10 cellular contexts compared by ENCODE assay signal in the genomic region with DNA sequence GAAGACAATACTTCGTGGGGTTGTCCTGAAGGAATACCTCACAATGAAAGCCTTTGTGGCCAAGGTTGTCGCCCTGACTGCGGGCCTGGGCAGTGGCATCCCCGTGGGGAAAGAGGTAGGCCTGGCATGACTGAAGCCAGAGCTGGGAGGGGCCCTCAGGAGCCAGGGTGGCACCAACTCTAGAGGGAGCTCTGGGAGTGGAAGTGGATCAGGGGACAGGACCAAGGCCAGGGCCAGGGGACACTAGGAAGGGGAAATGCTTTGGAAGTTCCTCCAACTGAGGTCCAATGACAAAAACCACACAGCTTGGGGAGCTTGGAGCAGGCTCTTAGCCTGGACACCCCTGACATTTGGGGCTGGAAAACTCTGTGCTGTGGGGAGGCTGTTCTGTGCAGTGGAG. TPM values are rescaled to one million over a fixed set of nuclear protein-coding genes. Genes with fewer than 3 reads are reported as not detected.
A peak's percentile ranks its signal among the peaks of the same experiment; 100 is the strongest.
DNase-seq lines count a peak whose midpoint lies in the region; ATAC-seq, FAIRE-seq and TF ChIP-seq lines count a peak whose summit lies in the region.
"Had no signal": no experiment of that assay in that cellular context is flagged by ENCODE, and none has a peak within 500 bp of the region (broad histone marks: within the 10 kb centered on the region; RNA-seq: fewer than 3 reads in every experiment).

No MANE protein-coding gene starts in this region.

- 73 to 85% (median 81%) methylated on average over 4 of the region's 4 CpGs for WGBS in stomach, 5 donors

- ATAC-seq in activated naive CD8-positive, alpha-beta T cell treated with anti-CD3 and anti-CD28 coated beads, Interleukin-2, amount 10 ng/mL, durations not matched to agents 7 days and 5 days (ENCODE audit: low read depth): peak; percentile 31
- no peak for ATAC-seq in GM19395 (IDR thresholded peaks at IDR 0.05; ENCODE audit: unreplicated experiment)
- ATAC-seq: body of pancreas had no signal

- peaks cover 9% of the 10 kb centered on the region for H3K4me1 Mint-ChIP-seq in activated naive CD8-positive, alpha-beta T cell treated with anti-CD3 and anti-CD28 coated beads, Interleukin-2, amount 10 ng/mL, durations not matched to agents 7 days and 5 days
- peaks cover 4% of the 10 kb centered on the region for H3K4me1 Mint-ChIP-seq in activated naive CD8-positive, alpha-beta T cell treated with anti-CD3 and anti-CD28 coated beads for 36 hours

- POLR2A ChIA-PET in activated naive CD8-positive, alpha-beta T cell treated with anti-CD3 and anti-CD28 coated beads, Interleukin-2, amount 10 ng/mL, durations not matched to agents 7 days and 5 days (lab: Charles Lee): no interaction called here

- no peak for DNase-seq in activated naive CD8-positive, alpha-beta T cell treated with anti-CD3 and anti-CD28 coated beads, Interleukin-2, amount 10 ng/mL, durations not matched to agents 7 days and 5 days
- no peak for DNase-seq in activated naive CD8-positive, alpha-beta T cell treated with anti-CD3 and anti-CD28 coated beads for 36 hours
- DNase-seq in epithelial cell of esophagus (ENCODE audit: low read depth): peak; percentile 33
- DNase-seq in stomach: peak; percentile 45
- DNase-seq in urothelium cell line (ENCODE audit: low spot score): no peak
- DNase-seq: activated CD4-positive, alpha-beta T cell treated with anti-CD3 and anti-CD28 coated beads, Interleukin-2, amount 50 U/mL, for 1 hour; ovary had no signal

- H3K27ac ChIP-seq in stomach: no peak overlapping the region
- H3K27ac ChIP-seq: body of pancreas, KMS-11, ovary had no signal

- H3K27ac Mint-ChIP-seq in activated naive CD8-positive, alpha-beta T cell treated with anti-CD3 and anti-CD28 coated beads, Interleukin-2, amount 10 ng/mL, durations not matched to agents 7 days and 5 days: peak overlapping the region; percentile 21
- no peak overlapping the region for H3K27ac Mint-ChIP-seq in activated naive CD8-positive, alpha-beta T cell treated with anti-CD3 and anti-CD28 coated beads for 36 hours

- TF ChIP-seq CTCF in epithelial cell of esophagus (IDR thresholded peaks at IDR 0.05; ENCODE audit: insufficient read depth, low read depth, low read length, missing control alignments) (peak; percentile 30), stomach (IDR thresholded peaks at IDR 0.05) (peak in 1 of 7 experiments; percentile 15)

- no peak overlapping the region for H3K4me3 Mint-ChIP-seq in activated naive CD8-positive, alpha-beta T cell treated with anti-CD3 and anti-CD28 coated beads, Interleukin-2, amount 10 ng/mL, durations not matched to agents 7 days and 5 days
- no peak overlapping the region for H3K4me3 Mint-ChIP-seq in activated naive CD8-positive, alpha-beta T cell treated with anti-CD3 and anti-CD28 coated beads for 36 hours

- TF ChIP-seq POLR2A in stomach (IDR thresholded peaks at IDR 0.05): no peak

- no peaks in the 10 kb centered on the region for H3K36me3 ChIP-seq in stomach
- H3K36me3 ChIP-seq: ovary had no signal

- H3K27me3 Mint-ChIP-seq in activated naive CD8-positive, alpha-beta T cell treated with anti-CD3 and anti-CD28 coated beads, Interleukin-2, amount 10 ng/mL, durations not matched to agents 7 days and 5 days: peaks cover 2% of the 10 kb centered on the region
- no peaks in the 10 kb centered on the region for H3K27me3 Mint-ChIP-seq in activated naive CD8-positive, alpha-beta T cell treated with anti-CD3 and anti-CD28 coated beads for 36 hours

- FAIRE-seq in urothelium cell line (lab: Jason Lieb, UNC): no peak

- H3K4me1 ChIP-seq in stomach: peaks cover 0 to 20% (median 13%) of the 10 kb centered on the region in 4 donors
- H3K4me1 ChIP-seq: body of pancreas had no signal

- intact Hi-C loops in stomach (cut with DNase I; ENCODE audit: low total_unique reads): no loop called here

- H3K9me3 Mint-ChIP-seq in activated naive CD8-positive, alpha-beta T cell treated with anti-CD3 and anti-CD28 coated beads, Interleukin-2, amount 10 ng/mL, durations not matched to agents 7 days and 5 days: no peaks in the 10 kb centered on the region
- no peaks in the 10 kb centered on the region for H3K9me3 Mint-ChIP-seq in activated naive CD8-positive, alpha-beta T cell treated with anti-CD3 and anti-CD28 coated beads for 36 hours

- no peak for TF ChIP-seq EP300 in stomach (IDR thresholded peaks at IDR 0.05)

- H3K9me3 ChIP-seq in stomach: no peaks in the 10 kb centered on the region
- H3K9me3 ChIP-seq: body of pancreas, ovary had no signal

- H3K4me3 ChIP-seq in epithelial cell of esophagus (ENCODE audit: low read length): no peak overlapping the region
- H3K4me3 ChIP-seq in stomach: no peak overlapping the region
- H3K4me3 ChIP-seq: body of pancreas, ovary had no signal

- H3K27me3 ChIP-seq in stomach: no peaks in the 10 kb centered on the region
- H3K27me3 ChIP-seq: body of pancreas, ovary had no signal

- no peaks in the 10 kb centered on the region for H3K36me3 Mint-ChIP-seq in activated naive CD8-positive, alpha-beta T cell treated with anti-CD3 and anti-CD28 coated beads, Interleukin-2, amount 10 ng/mL, durations not matched to agents 7 days and 5 days
- no peaks in the 10 kb centered on the region for H3K36me3 Mint-ChIP-seq in activated naive CD8-positive, alpha-beta T cell treated with anti-CD3 and anti-CD28 coated beads for 36 hours

RNA-seq across cellular contexts. Expression of a gene that starts 5.8 kb away (rescaled TPM):
- total RNA-seq in activated naive CD8-positive, alpha-beta T cell treated with anti-CD3 and anti-CD28 coated beads, Interleukin-2, amount 10 ng/mL, durations not matched to agents 7 days and 5 days: under 1 TPM in 1 of 2 experiments, not detected in 1; 0.08 TPM
- total RNA-seq in activated naive CD8-positive, alpha-beta T cell treated with anti-CD3 and anti-CD28 coated beads for 36 hours: under 1 TPM in 1 of 2 experiments, not detected in 1; 0.06 TPM
- not detected for total RNA-seq in stomach
- under 1 TPM in 1 of 3 donors, not detected in 2; 0.28 TPM for polyA plus RNA-seq in stomach
- total RNA-seq: body of pancreas had no signal
- polyA plus RNA-seq: ovary had no signal

RNA-seq across cellular contexts. Expression of a gene that starts 33.6 kb away (rescaled TPM):
- total RNA-seq in activated naive CD8-positive, alpha-beta T cell treated with anti-CD3 and anti-CD28 coated beads, Interleukin-2, amount 10 ng/mL, durations not matched to agents 7 days and 5 days: 10 to 100 TPM; 96.5 to 98.8 TPM
- total RNA-seq in activated naive CD8-positive, alpha-beta T cell treated with anti-CD3 and anti-CD28 coated beads for 36 hours: 10 to 100 TPM; 71.8 to 79.7 TPM
- 10 to 100 TPM; 10.5 to 27.7 (median 22.0) TPM for total RNA-seq in stomach
- 1 to 10 TPM; 4.6 to 7.0 (median 5.0) TPM for polyA plus RNA-seq in stomach

RNA-seq across cellular contexts. Expression of a gene that starts 37.0 kb away (rescaled TPM):
- total RNA-seq in activated naive CD8-positive, alpha-beta T cell treated with anti-CD3 and anti-CD28 coated beads, Interleukin-2, amount 10 ng/mL, durations not matched to agents 7 days and 5 days: 1 to 10 TPM; 1.1 TPM
- total RNA-seq in activated naive CD8-positive, alpha-beta T cell treated with anti-CD3 and anti-CD28 coated beads for 36 hours: 1 to 10 TPM; 2.3 to 2.7 TPM
- total RNA-seq in stomach: 1 to 10 TPM in 4 of 5 donors, under 1 TPM in 1; 0.89 to 9.6 (median 4.6) TPM
- polyA plus RNA-seq in stomach: 10 to 100 TPM in 1 of 3 donors, 1 to 10 TPM in 2; 5.3 to 15.3 (median 8.4) TPM

RNA-seq across cellular contexts. Expression of a gene that starts 40.8 kb away (rescaled TPM):
- total RNA-seq in activated naive CD8-positive, alpha-beta T cell treated with anti-CD3 and anti-CD28 coated beads, Interleukin-2, amount 10 ng/mL, durations not matched to agents 7 days and 5 days: 1 to 10 TPM; 2.3 to 2.9 TPM
- total RNA-seq in activated naive CD8-positive, alpha-beta T cell treated with anti-CD3 and anti-CD28 coated beads for 36 hours: 1 to 10 TPM; 1.7 to 2.0 TPM
- 10 to 100 TPM in 1 of 5 donors, 1 to 10 TPM in 1, under 1 TPM in 2, not detected in 1; 0.29 to 14.0 (median 0.95) TPM for total RNA-seq in stomach
- polyA plus RNA-seq in stomach: under 1 TPM; 0.33 to 0.56 (median 0.46) TPM

RNA-seq across cellular contexts. Expression of a gene that starts 58.5 kb away (rescaled TPM):
- 100 to 1,000 TPM; 355 to 368 TPM for total RNA-seq in activated naive CD8-positive, alpha-beta T cell treated with anti-CD3 and anti-CD28 coated beads, Interleukin-2, amount 10 ng/mL, durations not matched to agents 7 days and 5 days
- 100 to 1,000 TPM; 136 to 137 TPM for total RNA-seq in activated naive CD8-positive, alpha-beta T cell treated with anti-CD3 and anti-CD28 coated beads for 36 hours
- 100 to 1,000 TPM in 4 of 5 donors, 10 to 100 TPM in 1; 71.8 to 305 (median 164) TPM for total RNA-seq in stomach
- polyA plus RNA-seq in stomach: 100 to 1,000 TPM; 118 to 177 (median 141) TPM

Comparison
In these comparisons a context has a peak if more than half of its experiments do, and no peak if none do; other contexts are left out.
1. DNase-seq: peak in epithelial cell of esophagus (single experiment) and stomach (single experiment); none in activated naive CD8-positive, alpha-beta T cell treated with anti-CD3 and anti-CD28 coated beads, Interleukin-2, amount 10 ng/mL, durations not matched to agents 7 days and 5 days (single experiment), activated naive CD8-positive, alpha-beta T cell treated with anti-CD3 and anti-CD28 coated beads for 36 hours (single experiment) and urothelium cell line (single experiment).